ENCODE assay signal across 1 cellular context in the genomic region with DNA sequence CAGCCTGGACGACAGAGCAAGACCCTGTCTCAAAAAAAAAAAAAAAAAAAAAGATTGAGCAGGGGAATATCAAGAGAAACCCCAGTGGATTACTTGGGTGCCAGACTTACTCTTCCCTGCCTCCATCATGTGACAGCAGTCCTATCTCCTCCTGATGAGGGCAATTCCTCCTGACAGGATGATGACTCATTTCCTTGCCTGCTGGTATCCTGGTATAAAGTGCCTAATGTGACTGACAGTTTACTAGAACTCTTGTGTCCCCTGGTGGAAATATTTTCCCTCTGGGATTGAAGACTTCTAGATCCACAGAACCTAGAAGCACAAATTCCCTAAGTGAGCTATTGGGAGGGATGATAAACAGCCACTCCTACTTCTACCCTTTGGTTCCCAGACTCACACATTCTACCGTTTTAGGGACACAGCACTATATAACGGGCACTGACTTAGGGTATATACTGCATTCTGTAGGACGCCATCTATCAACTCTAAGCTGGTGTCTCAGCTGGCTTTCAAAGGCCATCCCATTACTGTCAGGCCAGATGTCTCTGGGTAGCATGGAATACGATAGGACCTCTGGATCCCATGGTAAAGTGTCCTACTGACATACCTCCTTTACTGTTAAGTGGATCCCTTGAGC.
A peak's percentile ranks its signal among the peaks of the same experiment; 100 is the strongest.
TF ChIP-seq lines count a peak whose summit lies in the region.

No MANE protein-coding gene starts in this region.

TF ChIP-seq in K562, 482 proteins besides CTCF, POLR2A, EP300 and RAD21 (continued from another document):
- TF ChIP-seq UBTF (IDR thresholded peaks at IDR 0.05; ENCODE audit: borderline replicate concordance in 1 of 2, low read depth in 2 of 2, low read length in 2 of 2) (no peak), SMC3 (conservative IDR thresholded peaks at IDR 0.05; ENCODE audit: insufficient read depth, low read depth, low read length) (no peak), PTRF (tag; IDR thresholded peaks at IDR 0.05) (0 out of 2 replicates have a peak, but pooled peaks have one; percentile 38), ZNF696 (CRISPR knock-in tag; conservative IDR thresholded peaks at IDR 0.05) (no peak), TEAD4 (IDR thresholded peaks at IDR 0.05; ENCODE audit: low read length) (peak; percentile 43; the same call in 1 of the 2 replicates), TEAD4 (CRISPR knock-in tag; IDR thresholded peaks at IDR 0.05; ENCODE audit: borderline replicate concordance) (no peak), RBBP5 (IDR thresholded peaks at IDR 0.05; ENCODE audit: borderline replicate concordance, insufficient read depth, low read length, poor library complexity, severe bottlenecking) (no peak), ZNF395 (CRISPR knock-in tag; IDR thresholded peaks at IDR 0.05) (peak; percentile 84), RAD51 (IDR thresholded peaks at IDR 0.05; ENCODE audit: borderline replicate concordance, low read depth) (peak; percentile 80), HDAC8 (tag; IDR thresholded peaks at IDR 0.05) (no peak), KLF1 (tag; IDR thresholded peaks at IDR 0.05) (no peak)
